Comparison of ENCODE assay signal across 20 cellular contexts in the genomic region with DNA sequence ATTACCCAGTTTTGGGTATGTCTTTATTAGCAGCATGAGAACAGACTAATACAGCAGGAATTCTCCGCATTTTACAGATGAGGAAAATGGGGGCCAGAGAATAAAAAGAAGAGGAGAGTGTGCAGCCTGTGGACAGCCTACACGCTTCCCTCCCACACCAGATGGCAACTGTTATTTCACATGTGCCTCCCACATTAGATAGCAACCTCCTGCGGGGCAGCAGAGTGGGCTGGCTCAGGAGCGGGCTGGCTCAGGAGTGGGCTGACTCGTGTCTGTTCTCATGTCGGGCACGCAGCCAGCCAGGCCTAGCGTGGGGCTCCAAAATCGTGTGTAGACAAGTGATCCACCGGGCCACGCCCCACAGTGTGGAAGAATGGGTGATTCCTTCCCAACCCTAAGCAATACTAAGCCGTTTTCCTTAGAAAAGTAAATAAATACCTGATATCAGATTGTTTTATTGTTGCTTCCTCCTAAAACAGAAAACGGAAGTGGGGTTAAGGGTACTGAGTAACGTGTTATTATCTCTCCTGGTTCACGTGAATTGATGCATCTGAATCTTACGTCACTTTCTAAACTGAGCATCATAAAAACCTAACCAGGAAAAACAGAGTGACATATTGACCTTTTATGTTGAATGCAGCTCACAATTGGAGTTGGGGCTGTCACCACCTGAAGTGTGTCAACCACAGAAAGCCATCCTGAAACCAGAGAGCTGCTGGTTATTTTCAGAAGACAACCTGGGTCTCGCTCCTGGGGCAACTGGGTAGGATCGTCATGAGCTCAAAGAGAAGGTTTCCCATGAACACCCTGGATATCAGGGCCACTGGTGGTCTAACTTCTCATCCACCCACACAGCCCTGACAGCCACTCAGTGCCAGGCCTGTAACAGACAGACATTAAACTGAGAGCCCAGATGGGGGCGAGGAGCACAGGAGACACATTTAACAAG. TPM values are rescaled to one million over a fixed set of nuclear protein-coding genes. Genes with fewer than 3 reads are reported as not detected.
DNase-seq lines count a peak whose midpoint lies in the region; FAIRE-seq lines count a peak whose summit lies in the region.
"Had no signal": no experiment of that assay in that cellular context is flagged by ENCODE, and none has a peak within 500 bp of the region (broad histone marks: within the 10 kb centered on the region; RNA-seq: fewer than 3 reads in every experiment).

No MANE protein-coding gene starts in this region.

- no peaks in the 10 kb centered on the region for H3K9me3 ChIP-seq in small intestine (ENCODE audit: control insufficient read depth, low read depth)
- H3K9me3 ChIP-seq: breast epithelium, spleen, tibial artery had no signal

- H3K27me3 ChIP-seq in small intestine (ENCODE audit: control insufficient read depth in 2 of 2, insufficient read depth in 2 of 2, low read length in 2 of 2): no peaks in the 10 kb centered on the region
- H3K27me3 ChIP-seq: breast epithelium, spleen, tibial artery had no signal

- peaks cover 5% of the 10 kb centered on the region for H3K36me3 Mint-ChIP-seq in dendritic cell treated with granulocyte-macrophage colony-stimulating factor and Interleukin-4, amounts not matched to agents 40 ng/mL and 50 ng/mL, for 4 days (ENCODE audit: low read depth)

- peaks cover 21% of the 10 kb centered on the region for H3K4me1 Mint-ChIP-seq in dendritic cell treated with granulocyte-macrophage colony-stimulating factor and Interleukin-4, amounts not matched to agents 40 ng/mL and 50 ng/mL, for 4 days (ENCODE audit: low read depth)

- WGBS in small intestine, 3 donors: 56 to 74% (median 67%) methylated on average over 19 of the region's 19 CpGs

- H3K9me3 Mint-ChIP-seq in dendritic cell treated with granulocyte-macrophage colony-stimulating factor and Interleukin-4, amounts not matched to agents 40 ng/mL and 50 ng/mL, for 4 days: no peaks in the 10 kb centered on the region

- no peaks in the 10 kb centered on the region for H3K36me3 ChIP-seq in small intestine (ENCODE audit: control insufficient read depth in 2 of 2, insufficient read depth in 2 of 2, low read length in 2 of 2)
- H3K36me3 ChIP-seq: breast epithelium, spleen, tibial artery had no signal

- H3K27ac ChIP-seq in small intestine (ENCODE audit: low read depth in 1 of 2, low read length in 1 of 2): peak overlapping the region in 1 of 2 donors; percentile 59
- H3K27ac ChIP-seq: breast epithelium, tibial artery, VCaP had no signal

- intact Hi-C loops in dendritic cell treated with granulocyte-macrophage colony-stimulating factor and Interleukin-4, amounts not matched to agents 40 ng/mL and 50 ng/mL, for 4 days (cut with micrococcal nuclease): loop anchor here (10.0 kb wide), 1 partner anchor 91 kb away; no protein-coding TSS in a partner anchor

- H3K4me1 ChIP-seq in small intestine (ENCODE audit: control insufficient read depth in 2 of 2, insufficient read depth in 1 of 2, low read depth in 1 of 2, low read length in 1 of 2): no peaks in the 10 kb centered on the region
- H3K4me1 ChIP-seq: breast epithelium had no signal

- peak; percentile 7 for DNase-seq in activated CD4-positive, alpha-beta T cell treated with anti-CD3 and anti-CD28 coated beads for 48 hours
- no peak for DNase-seq in activated CD4-positive, alpha-beta T cell treated with anti-CD3 and anti-CD28 coated beads, Interleukin-2, amount 50 U/mL, for 4 hours
- peak; percentile 15 for DNase-seq in MV-4-11 (lab: John Stamatoyannopoulos, UW)
- DNase-seq in small intestine: peak; percentile 20
- no peak for DNase-seq in effector CD8-positive, alpha-beta T cell (lab: John Stamatoyannopoulos, UW)
- DNase-seq in NCI-H82 (lab: John Stamatoyannopoulos, UW): no peak
- DNase-seq in NCI-H526 (lab: John Stamatoyannopoulos, UW): no peak
- DNase-seq: ACHN, DMS 273 treated with DMSO at 0.1 percent for 48 hours, erythroblast, NCI-H1048, NCI-H510A, occipital lobe, SHP77 treated with DMSO at 0.1 percent for 48 hours, spleen, tibial artery had no signal

- H3K4me3 ChIP-seq in small intestine (ENCODE audit: low read depth in 1 of 2, low read length in 2 of 2): no peak overlapping the region
- H3K4me3 ChIP-seq: breast epithelium, spleen, tibial artery had no signal

- peak overlapping the region; percentile 11 for H3K27ac Mint-ChIP-seq in dendritic cell treated with granulocyte-macrophage colony-stimulating factor and Interleukin-4, amounts not matched to agents 40 ng/mL and 50 ng/mL, for 4 days

- H3K4me3 Mint-ChIP-seq in dendritic cell treated with granulocyte-macrophage colony-stimulating factor and Interleukin-4, amounts not matched to agents 40 ng/mL and 50 ng/mL, for 4 days: no peak overlapping the region

- H3K27me3 Mint-ChIP-seq in dendritic cell treated with granulocyte-macrophage colony-stimulating factor and Interleukin-4, amounts not matched to agents 40 ng/mL and 50 ng/mL, for 4 days: no peaks in the 10 kb centered on the region

- no peak for FAIRE-seq in small intestine (lab: Jason Lieb, UNC)
- FAIRE-seq: H54 had no signal

RNA-seq across cellular contexts. Expression of gene TTLL1, which starts 3.3 kb away (rescaled TPM):
- 1 to 10 TPM; 1.1 to 4.2 (median 1.1) TPM for polyA plus RNA-seq in small intestine

RNA-seq across cellular contexts. Expression of gene BIK, which starts 24.6 kb away (rescaled TPM):
- 10 to 100 TPM; 14.7 to 26.2 (median 22.7) TPM for polyA plus RNA-seq in small intestine

RNA-seq across cellular contexts. Expression of gene MCAT, which starts 57.3 kb away (rescaled TPM):
- 10 to 100 TPM in 2 of 3 donors, 1 to 10 TPM in 1; 9.8 to 25.7 (median 11.6) TPM for polyA plus RNA-seq in small intestine

Comparison
In these comparisons a context has a peak if more than half of its experiments do, and no peak if none do; other contexts are left out.
1. DNase-seq: peak in activated CD4-positive, alpha-beta T cell treated with anti-CD3 and anti-CD28 coated beads for 48 hours (single experiment), MV-4-11 (single experiment) and small intestine (single experiment); none in activated CD4-positive, alpha-beta T cell treated with anti-CD3 and anti-CD28 coated beads, Interleukin-2, amount 50 U/mL, for 4 hours (0 of 2), effector CD8-positive, alpha-beta T cell (single experiment), NCI-H82 (single experiment) and NCI-H526 (0 of 2).